Comparison of ENCODE assay signal across 1 cellular context in the genomic region with DNA sequence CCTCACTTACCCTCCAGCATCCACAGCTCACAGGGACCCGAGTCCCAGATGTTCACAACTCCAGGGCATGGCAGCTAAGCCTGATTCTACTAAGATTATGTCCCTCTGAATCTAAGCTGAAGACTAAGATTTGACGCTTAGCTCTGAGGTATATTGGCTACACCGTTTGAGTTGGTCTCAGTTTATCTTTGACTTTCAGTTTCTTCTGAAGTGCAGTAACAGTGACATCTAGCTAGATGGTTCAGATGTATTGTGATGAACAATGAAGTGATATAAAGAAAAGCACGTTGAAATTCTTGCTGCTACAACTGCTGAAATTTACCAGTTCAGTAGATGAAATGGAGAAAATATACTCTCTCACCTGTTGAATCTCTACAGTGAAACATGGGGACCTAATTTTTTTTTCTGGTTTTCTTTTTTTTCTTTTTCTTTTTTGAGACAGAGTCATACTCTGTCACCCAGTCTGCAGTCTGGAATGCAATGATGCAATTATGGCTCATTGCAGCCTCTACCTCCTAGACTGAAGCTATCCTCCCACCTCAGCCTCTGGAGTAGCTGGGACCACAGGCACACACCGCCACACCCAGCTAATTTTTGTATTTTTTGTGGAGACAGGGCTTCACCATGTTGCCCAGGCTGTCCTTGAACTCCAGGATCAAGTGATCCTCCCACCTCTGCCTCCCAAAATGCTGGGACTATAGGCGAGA.
TF ChIP-seq lines count a peak whose summit lies in the region.

No MANE protein-coding gene starts in this region.

TF ChIP-seq in HepG2, 621 proteins besides CTCF, POLR2A, EP300 and RAD21 (continued from another document):
- TF ChIP-seq, protein P1, sequence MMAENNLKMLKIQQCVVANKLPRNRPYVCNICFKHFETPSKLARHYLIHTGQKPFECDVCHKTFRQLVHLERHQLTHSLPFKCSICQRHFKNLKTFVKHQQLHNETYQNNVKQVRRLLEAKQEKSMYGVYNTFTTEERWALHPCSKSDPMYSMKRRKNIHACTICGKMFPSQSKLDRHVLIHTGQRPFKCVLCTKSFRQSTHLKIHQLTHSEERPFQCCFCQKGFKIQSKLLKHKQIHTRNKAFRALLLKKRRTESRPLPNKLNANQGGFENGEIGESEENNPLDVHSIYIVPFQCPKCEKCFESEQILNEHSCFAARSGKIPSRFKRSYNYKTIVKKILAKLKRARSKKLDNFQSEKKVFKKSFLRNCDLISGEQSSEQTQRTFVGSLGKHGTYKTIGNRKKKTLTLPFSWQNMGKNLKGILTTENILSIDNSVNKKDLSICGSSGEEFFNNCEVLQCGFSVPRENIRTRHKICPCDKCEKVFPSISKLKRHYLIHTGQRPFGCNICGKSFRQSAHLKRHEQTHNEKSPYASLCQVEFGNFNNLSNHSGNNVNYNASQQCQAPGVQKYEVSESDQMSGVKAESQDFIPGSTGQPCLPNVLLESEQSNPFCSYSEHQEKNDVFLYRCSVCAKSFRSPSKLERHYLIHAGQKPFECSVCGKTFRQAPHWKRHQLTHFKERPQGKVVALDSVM (CRISPR knock-in tag; IDR thresholded peaks at IDR 0.05), result 0 out of 2 replicates have a peak, but pooled peaks have one; percentile 50
- no peak for TF ChIP-seq ZFP36 (IDR thresholded peaks at IDR 0.05; ENCODE audit: borderline replicate concordance, low read depth, low read length, partially characterized antibody)
